Comparison of ENCODE assay signal across 18 cellular contexts in genomic region chr6:168638497-168639072, GRCh38.
DNase-seq lines count a peak whose midpoint lies in the region; ATAC-seq and TF ChIP-seq lines count a peak whose summit lies in the region.
"Had no signal": no experiment of that assay in that cellular context is flagged by ENCODE, and none has a peak within 500 bp of the region (broad histone marks: within the 10 kb centered on the region; RNA-seq: fewer than 3 reads in every experiment).

No MANE protein-coding gene starts in this region.

- no peaks in the 10 kb centered on the region for H3K36me3 Mint-ChIP-seq in activated CD4-positive, alpha-beta T cell treated with anti-CD3 and anti-CD28 coated beads, Interleukin-2, amount 10 ng/mL, durations not matched to agents 24 days and 14 days (ENCODE audit: low read depth)
- H3K36me3 Mint-ChIP-seq in endothelial cell (ENCODE audit: low read depth, unreplicated experiment) (no peaks in the 10 kb centered on the region), glutamatergic neuron (ENCODE audit: unreplicated experiment) (no peaks in the 10 kb centered on the region)
- H3K36me3 Mint-ChIP-seq: CD8-positive, alpha-beta memory T cell had no signal

- H3K79me1 ChIP-seq in neuronal stem cell (ENCODE audit: low read depth, low read length): no peaks in the 10 kb centered on the region

- H2AFZ ChIP-seq in hepatocyte (no peak overlapping the region), neuronal stem cell (ENCODE audit: low read length) (peak overlapping the region; percentile 60)

- H2BK120ac ChIP-seq in neuronal stem cell (ENCODE audit: low read depth, low read length): no peak overlapping the region

- H3K4me2 ChIP-seq in hepatocyte: peak overlapping the region; percentile 46
- H3K4me2 ChIP-seq in neuronal stem cell (ENCODE audit: insufficient read depth, low read length, poor library complexity, severe bottlenecking): no peak overlapping the region
- H3K4me2 ChIP-seq: BLaER1 had no signal

- peak overlapping the region in 1 of 2 donors; percentile 3 for H3K27ac ChIP-seq in right atrium auricular region
- H3K27ac ChIP-seq in hepatocyte: peak overlapping the region; percentile 61
- H3K27ac ChIP-seq in neuronal stem cell (replicated peaks; ENCODE audit: low read length): no peak overlapping the region
- peak overlapping the region; percentile 73 to 77 for H3K27ac ChIP-seq in uterus
- H3K27ac ChIP-seq: BLaER1 had no signal

- H2BK12ac ChIP-seq in neuronal stem cell (ENCODE audit: low read length): no peak overlapping the region

- H3K27ac Mint-ChIP-seq in activated CD4-positive, alpha-beta T cell treated with anti-CD3 and anti-CD28 coated beads, Interleukin-2, amount 10 ng/mL, durations not matched to agents 24 days and 14 days: no peak overlapping the region
- no peak overlapping the region for H3K27ac Mint-ChIP-seq in endothelial cell (ENCODE audit: unreplicated experiment)
- no peak overlapping the region for H3K27ac Mint-ChIP-seq in glutamatergic neuron (ENCODE audit: unreplicated experiment)
- H3K27ac Mint-ChIP-seq: CD8-positive, alpha-beta memory T cell had no signal

- no peak overlapping the region for H3K23ac ChIP-seq in neuronal stem cell (ENCODE audit: low read depth, low read length, poor library complexity)

- peak overlapping the region in 1 of 2 donors; percentile 24 for H3K4me3 ChIP-seq in right atrium auricular region
- H3K4me3 ChIP-seq in hepatocyte: no peak overlapping the region
- H3K4me3 ChIP-seq in neuronal stem cell (ENCODE audit: low read length in 2 of 2): no peak overlapping the region
- no peak overlapping the region for H3K4me3 ChIP-seq in uterus
- H3K4me3 ChIP-seq: BLaER1, HAP-1, K562 had no signal

- H3K18ac ChIP-seq in neuronal stem cell (ENCODE audit: low read length): no peak overlapping the region

- peak; percentile 19 for ATAC-seq in left ventricle myocardium superior
- ATAC-seq: K562, PC-3 had no signal

- no peaks in the 10 kb centered on the region for H3K9me2 ChIP-seq in hepatocyte (replicated peaks; ENCODE audit: insufficient read depth)

- 59% methylated on average over 16 of the region's 17 CpGs for WGBS in hepatocyte (ENCODE audit: low lambda C conversion rate, missing lambda C conversion rate)
- no CpG with 5 or more reads among the region's 17 CpGs for WGBS in neuronal stem cell (ENCODE audit: extremely low coverage in 2 of 2, insufficient read length in 2 of 2, insufficient replicate concordance in 1 of 2), 2 donors

- H3K9me3 Mint-ChIP-seq in activated CD4-positive, alpha-beta T cell treated with anti-CD3 and anti-CD28 coated beads, Interleukin-2, amount 10 ng/mL, durations not matched to agents 24 days and 14 days: peaks cover under 1% of the 10 kb centered on the region
- H3K9me3 Mint-ChIP-seq in endothelial cell (ENCODE audit: unreplicated experiment): no peaks in the 10 kb centered on the region
- H3K9me3 Mint-ChIP-seq in glutamatergic neuron (ENCODE audit: unreplicated experiment): no peaks in the 10 kb centered on the region

- no peak overlapping the region for H2BK5ac ChIP-seq in neuronal stem cell (ENCODE audit: low read length)

- TF ChIP-seq POLR2A in uterus (IDR thresholded peaks at IDR 0.05): no peak

- H3K9ac ChIP-seq in neuronal stem cell (ENCODE audit: low read depth, low read length, poor library complexity): no peak overlapping the region
- H3K9ac ChIP-seq: BLaER1 had no signal

- H3K4ac ChIP-seq in neuronal stem cell (ENCODE audit: low read length): no peak overlapping the region

- no peak overlapping the region for H2BK15ac ChIP-seq in neuronal stem cell (ENCODE audit: low read length)

- no peaks in the 10 kb centered on the region for H3K27me3 Mint-ChIP-seq in activated CD4-positive, alpha-beta T cell treated with anti-CD3 and anti-CD28 coated beads, Interleukin-2, amount 10 ng/mL, durations not matched to agents 24 days and 14 days
- peaks cover 2% of the 10 kb centered on the region for H3K27me3 Mint-ChIP-seq in endothelial cell (ENCODE audit: unreplicated experiment)
- H3K27me3 Mint-ChIP-seq in glutamatergic neuron (ENCODE audit: unreplicated experiment): no peaks in the 10 kb centered on the region

- H3K79me2 ChIP-seq in hepatocyte: no peaks in the 10 kb centered on the region

- intact Hi-C loops in left ventricle myocardium superior (cut with micrococcal nuclease) (no loop called here), uterus (cut with DNase I; ENCODE audit: low total_unique reads) (no loop called here)
- intact Hi-C loops in activated CD4-positive, alpha-beta T cell treated with anti-CD3 and anti-CD28 coated beads, Interleukin-2, amount 10 ng/mL, durations not matched to agents 24 days and 14 days (cut with micrococcal nuclease): no loop called here

- H3K36me3 ChIP-seq in right atrium auricular region: no peaks in the 10 kb centered on the region
- H3K36me3 ChIP-seq in hepatocyte (replicated peaks; ENCODE audit: insufficient read depth, low read depth): no peaks in the 10 kb centered on the region
- no peaks in the 10 kb centered on the region for H3K36me3 ChIP-seq in neuronal stem cell (replicated peaks in 1 of 2; ENCODE audit: control insufficient read depth in 2 of 2, insufficient read depth in 2 of 2, low read length in 2 of 2)
- H3K36me3 ChIP-seq in uterus: no peaks in the 10 kb centered on the region
- H3K36me3 ChIP-seq: BLaER1, HAP-1 had no signal

- no peak overlapping the region for H3K4me3 Mint-ChIP-seq in activated CD4-positive, alpha-beta T cell treated with anti-CD3 and anti-CD28 coated beads, Interleukin-2, amount 10 ng/mL, durations not matched to agents 24 days and 14 days
- H3K4me3 Mint-ChIP-seq in endothelial cell (ENCODE audit: unreplicated experiment): no peak overlapping the region
- H3K4me3 Mint-ChIP-seq in glutamatergic neuron (ENCODE audit: unreplicated experiment): no peak overlapping the region
- H3K4me3 Mint-ChIP-seq: CD8-positive, alpha-beta memory T cell had no signal

- DNase-seq in left ventricle myocardium superior: no peak
- DNase-seq in right atrium auricular region (ENCODE audit: low spot score): no peak
- peak; percentile 28 for DNase-seq in hepatocyte (ENCODE audit: low spot score)
- no peak for DNase-seq in neuronal stem cell (ENCODE audit: low spot score)
- no peak for DNase-seq in uterus
- no peak for DNase-seq in activated CD4-positive, alpha-beta T cell treated with anti-CD3 and anti-CD28 coated beads, Interleukin-2, amount 10 ng/mL, durations not matched to agents 24 days and 14 days
- DNase-seq in endothelial cell (ENCODE audit: low spot score): no peak
- no peak for DNase-seq in glutamatergic neuron
- DNase-seq: CD8-positive, alpha-beta memory T cell; GDM1; NCI-H1436 treated with DMSO at 0.1 percent for 48 hours; NCI-H2081; NCI-H510A; NCI-H774; PC-3 had no signal

- no peak overlapping the region for H4K8ac ChIP-seq in neuronal stem cell (ENCODE audit: low read depth, low read length)

- H3K27me3 ChIP-seq in right atrium auricular region: no peaks in the 10 kb centered on the region
- no peaks in the 10 kb centered on the region for H3K27me3 ChIP-seq in hepatocyte
- H3K27me3 ChIP-seq in neuronal stem cell (ENCODE audit: control insufficient read depth in 3 of 3, insufficient read depth in 3 of 3, low read depth in 1 of 3, low read length in 3 of 3): no peaks in the 10 kb centered on the region
- H3K27me3 ChIP-seq in uterus: no peaks in the 10 kb centered on the region
- H3K27me3 ChIP-seq: BLaER1 had no signal

- no peak for TF ChIP-seq CTCF in right atrium auricular region (IDR thresholded peaks at IDR 0.05)
- TF ChIP-seq CTCF in hepatocyte (IDR thresholded peaks at IDR 0.05; ENCODE audit: poor library complexity): no peak
- no peak for TF ChIP-seq CTCF in uterus (IDR thresholded peaks at IDR 0.05)
- no peak for TF ChIP-seq CTCF in endothelial cell (IDR thresholded peaks at IDR 0.05; ENCODE audit: unreplicated experiment)
- TF ChIP-seq CTCF in glutamatergic neuron (IDR thresholded peaks at IDR 0.05; ENCODE audit: partially characterized antibody, unreplicated experiment): no peak

- H4K91ac ChIP-seq in neuronal stem cell (ENCODE audit: low read depth, low read length, poor library complexity): no peak overlapping the region

- H3K9me3 ChIP-seq in right atrium auricular region (no peaks in the 10 kb centered on the region), hepatocyte (ENCODE audit: low read depth) (no peaks in the 10 kb centered on the region), neuronal stem cell (replicated peaks in 1 of 2; ENCODE audit: control insufficient read depth in 2 of 2, insufficient read depth in 1 of 2, low read depth in 1 of 2, low read length in 2 of 2) (peaks cover 0 to 3% of the 10 kb centered on the region in 2 donors), uterus (no peaks in the 10 kb centered on the region)
- H3K9me3 ChIP-seq: HAP-1 had no signal

- H3K4me1 Mint-ChIP-seq in activated CD4-positive, alpha-beta T cell treated with anti-CD3 and anti-CD28 coated beads, Interleukin-2, amount 10 ng/mL, durations not matched to agents 24 days and 14 days: no peaks in the 10 kb centered on the region
- H3K4me1 Mint-ChIP-seq in endothelial cell (ENCODE audit: unreplicated experiment): peaks cover 2% of the 10 kb centered on the region
- H3K4me1 Mint-ChIP-seq in glutamatergic neuron (ENCODE audit: low read depth, unreplicated experiment): peaks cover 12% of the 10 kb centered on the region
- H3K4me1 Mint-ChIP-seq: CD8-positive, alpha-beta memory T cell had no signal

- no peak overlapping the region for H3K14ac ChIP-seq in neuronal stem cell (ENCODE audit: low read length)

- H4K20me1 ChIP-seq in hepatocyte (ENCODE audit: insufficient read depth, poor library complexity, severe bottlenecking): no peaks in the 10 kb centered on the region
- H4K20me1 ChIP-seq: BLaER1 had no signal

- no peak overlapping the region for H2AK5ac ChIP-seq in neuronal stem cell (ENCODE audit: low read depth, low read length)

- H3K4me1 ChIP-seq in right atrium auricular region: peaks cover 0 to 17% of the 10 kb centered on the region in 2 donors
- peaks cover 18% of the 10 kb centered on the region for H3K4me1 ChIP-seq in hepatocyte (ENCODE audit: insufficient read depth)
- peaks cover 0 to 9% of the 10 kb centered on the region in 2 donors for H3K4me1 ChIP-seq in neuronal stem cell (ENCODE audit: control insufficient read depth in 2 of 2, insufficient read depth in 1 of 2, low read depth in 1 of 2, low read length in 2 of 2)
- no peaks in the 10 kb centered on the region for H3K4me1 ChIP-seq in uterus
- H3K4me1 ChIP-seq: BLaER1 had no signal
